ENCODE assay signal across 8 cellular contexts in genomic region chr4:89486042-89486441, GRCh38.
DNase-seq lines count a peak whose midpoint lies in the region; ATAC-seq and TF ChIP-seq lines count a peak whose summit lies in the region.
"Had no signal": no experiment of that assay in that cellular context is flagged by ENCODE, and none has a peak within 500 bp of the region (broad histone marks: within the 10 kb centered on the region; RNA-seq: fewer than 3 reads in every experiment).

No MANE protein-coding gene starts in this region.

- no peaks in the 10 kb centered on the region for H3K79me2 ChIP-seq in mesendoderm (ENCODE audit: control insufficient read depth, insufficient read depth, low read length)

- no peak overlapping the region for H2BK120ac ChIP-seq in mesendoderm (ENCODE audit: low read depth, low read length)

- no peaks in the 10 kb centered on the region for H3K27me3 ChIP-seq in adipocyte (replicated peaks; ENCODE audit: control insufficient read depth, insufficient read depth, low read length)
- no peaks in the 10 kb centered on the region for H3K27me3 ChIP-seq in mesendoderm (ENCODE audit: insufficient read depth, low read length, poor library complexity)

- H3K23ac ChIP-seq in mesendoderm (ENCODE audit: low read length), result no peak overlapping the region

- no peak overlapping the region for H3K27ac ChIP-seq in mesendoderm (ENCODE audit: low read depth, low read length)

- ATAC-seq in HG03442 (IDR thresholded peaks at IDR 0.05; ENCODE audit: unreplicated experiment) (peak; percentile 63), HG02623 (IDR thresholded peaks at IDR 0.05; ENCODE audit: unreplicated experiment) (no peak)

- H2BK5ac ChIP-seq in mesendoderm (ENCODE audit: low read length), result no peak overlapping the region

- H3K9me3 ChIP-seq in adipocyte (ENCODE audit: control insufficient read depth, low read length), result no peaks in the 10 kb centered on the region

- H3K56ac ChIP-seq in mesendoderm (ENCODE audit: low read length), result no peak overlapping the region

- no peak overlapping the region for H3K18ac ChIP-seq in mesendoderm (ENCODE audit: low read length)

- H3K9ac ChIP-seq in adipocyte (ENCODE audit: low read length) (no peak overlapping the region), mesendoderm (ENCODE audit: low read length) (no peak overlapping the region)

- H3K36me3 ChIP-seq in adipocyte (ENCODE audit: control insufficient read depth, insufficient read depth, low read length, severe bottlenecking), result no peaks in the 10 kb centered on the region
- no peaks in the 10 kb centered on the region for H3K36me3 ChIP-seq in mesendoderm (ENCODE audit: control insufficient read depth, insufficient read depth, low read length)

- DNase-seq in GM13976 (ENCODE audit: low spot score), result peak; percentile 38
- DNase-seq in adipocyte (ENCODE audit: low read depth), result peak; percentile 72
- DNase-seq in mesendoderm, result peak; percentile 21
- DNase-seq in EL, result no peak
- DNase-seq in germinal center (ENCODE audit: low spot score), result no peak
- DNase-seq: stimulated activated CD4-positive, alpha-beta T cell treated with anti-CD3 and anti-CD28 coated beads, Interleukin-2, amount 100 ng/mL, for 48 hours had no signal

- no peak overlapping the region for H3K4ac ChIP-seq in mesendoderm (ENCODE audit: low read depth, low read length)

- in situ Hi-C loops in GM13976 (cut with MboI; ENCODE audit: low sequenced_read_pairs, unreplicated experiment), result no loop called here

- no peak overlapping the region for H4K5ac ChIP-seq in mesendoderm (ENCODE audit: low read length)

- H3K79me1 ChIP-seq in mesendoderm (ENCODE audit: low read length), result no peaks in the 10 kb centered on the region

- no peak overlapping the region for H2AK5ac ChIP-seq in mesendoderm (ENCODE audit: low read length)

- no CpG with 5 or more reads among the region's 3 CpGs for WGBS in mesendoderm (ENCODE audit: extremely low coverage, insufficient coverage, low lambda C conversion rate)

- no peak overlapping the region for H3K4me3 ChIP-seq in adipocyte (ENCODE audit: low read length)
- no peak overlapping the region for H3K4me3 ChIP-seq in mesendoderm (ENCODE audit: low read length)

- H4K8ac ChIP-seq in mesendoderm (ENCODE audit: low read depth, low read length), result no peak overlapping the region

- no peak overlapping the region for H2BK15ac ChIP-seq in mesendoderm (replicated peaks; ENCODE audit: low read depth)

- no peak overlapping the region for H3K4me2 ChIP-seq in mesendoderm (ENCODE audit: low read length)

- peak; percentile 16 for TF ChIP-seq CTCF in GM13976 (IDR thresholded peaks at IDR 0.05; ENCODE audit: borderline replicate concordance, control extremely low read depth, extremely low read depth, insufficient read depth, missing control alignments)

- H3K4me1 ChIP-seq in adipocyte (ENCODE audit: control insufficient read depth, insufficient read depth, low read length), result peaks cover 10% of the 10 kb centered on the region
- H3K4me1 ChIP-seq in mesendoderm (ENCODE audit: control insufficient read depth, low read depth, low read length), result no peaks in the 10 kb centered on the region

Comparison
In these comparisons a context has a peak if more than half of its experiments do, and no peak if none do; other contexts are left out.
1. DNase-seq: peak in GM13976 (single experiment), adipocyte (single experiment) and mesendoderm (single experiment); none in EL (single experiment) and germinal center (single experiment).